ENCODE assay signal across 1 cellular context in genomic region chr12:130663510-130663909, GRCh38.
TF ChIP-seq lines count a peak whose summit lies in the region.

No MANE protein-coding gene starts in this region.

TF ChIP-seq in K562, 482 proteins besides CTCF, POLR2A, EP300 and RAD21 (continued from another document):
- TF ChIP-seq HNRNPUL1 (IDR thresholded peaks at IDR 0.05; ENCODE audit: low read length) (no peak), PRMT5 (CRISPR knock-in tag; IDR thresholded peaks at IDR 0.05) (no peak)
